In genomic region chr7:81183326-81183725, GRCh38 we compare ENCODE assay signal across 25 cellular contexts.
DNase-seq lines count a peak whose midpoint lies in the region; ATAC-seq and TF ChIP-seq lines count a peak whose summit lies in the region.
"Had no signal": no experiment of that assay in that cellular context is flagged by ENCODE, and none has a peak within 500 bp of the region (broad histone marks: within the 10 kb centered on the region; RNA-seq: fewer than 3 reads in every experiment).

No MANE protein-coding gene starts in this region.

- H3K4me3 ChIP-seq in ACC112 (ENCODE audit: low read depth, low read length) (no peak overlapping the region), Panc1 (ENCODE audit: low read depth in 2 of 2, low read length in 2 of 2) (no peak overlapping the region)
- H3K4me3 ChIP-seq: BLaER1, PC-9, SK-N-MC had no signal

- peak overlapping the region; percentile 28 for H2AFZ ChIP-seq in ACC112 (ENCODE audit: low read length, unreplicated experiment)
- H2AFZ ChIP-seq: PC-9 had no signal

- H3K9me3 ChIP-seq in Panc1 (ENCODE audit: control insufficient read depth, insufficient read depth, low read depth, low read length) = no peaks in the 10 kb centered on the region
- H3K9me3 ChIP-seq: BLaER1 had no signal

- no TSS peak for BruUV-seq in Panc1 (replicated peaks; lab: Mats Ljungman, UMichigan)

- CTCF ChIA-PET in Panc1 (lab: Charles Lee) = no interaction called here

- POLR2A ChIA-PET in Panc1 (lab: Charles Lee) = no interaction called here

- in situ Hi-C loops in Panc1 (cut with HindIII; ENCODE audit: low pct_unique_long_range_greater_than_20kb, low sequenced_read_pairs) = no loop called here

- H3K27me3 ChIP-seq in ACC112 (ENCODE audit: insufficient read depth, low read length) (no peaks in the 10 kb centered on the region), Panc1 (ENCODE audit: control insufficient read depth, insufficient read depth, low read length) (no peaks in the 10 kb centered on the region)
- H3K27me3 ChIP-seq: BLaER1 had no signal

- DNase-seq in NCI-H1436 treated with DMSO at 0.1 percent for 48 hours (lab: John Stamatoyannopoulos, UW) = peak; percentile 34
- no peak for DNase-seq in NCI-H1436 (lab: John Stamatoyannopoulos, UW)
- DNase-seq in Panc1 (ENCODE audit: low read depth, low spot score) = no peak
- no peak for DNase-seq in left ventricle myocardium superior
- no peak for DNase-seq in omental fat pad (ENCODE audit: low spot score)
- no peak for DNase-seq in ecto neural progenitor cell (ENCODE audit: low spot score)
- DNase-seq: 8988T; CD4-positive, CD25-positive, alpha-beta regulatory T cell; DMS153; DND-41; Karpas-422; NCI-H1092; NCI-H1694 treated with DMSO at 0.1 percent for 48 hours; NCI-H2171 treated with DMSO at 0.1 percent for 48 hours; NCI-H345; NCI-H510A treated with DMSO at 0.1 percent for 48 hours; NCI-H748 treated with DMSO at 0.1 percent for 48 hours; PC-9; RPMI8226; SIG-M5 had no signal

- H3K27ac ChIP-seq in ACC112 (ENCODE audit: low read depth, low read length) = no peak overlapping the region
- peak overlapping the region; percentile 55; the same call in 1 of the 2 replicates for H3K27ac ChIP-seq in Panc1 (ENCODE audit: low read length)
- H3K27ac ChIP-seq: BLaER1, HL-60, PC-9, SK-N-MC had no signal

- ATAC-seq in Panc1 (no peak), left ventricle myocardium superior (peak; percentile 95), omental fat pad (ENCODE audit: low FRiP score) (no peak), HG03521 (IDR thresholded peaks at IDR 0.05; ENCODE audit: unreplicated experiment) (no peak)

- H3K79me2 ChIP-seq in ACC112 (ENCODE audit: control insufficient read depth, insufficient read depth, low read length, unreplicated experiment) = no peaks in the 10 kb centered on the region

- H3K36me3 ChIP-seq in ACC112 (ENCODE audit: insufficient read depth, low read length) (no peaks in the 10 kb centered on the region), Panc1 (ENCODE audit: control insufficient read depth, insufficient read depth, low read length) (no peaks in the 10 kb centered on the region)
- H3K36me3 ChIP-seq: BLaER1 had no signal

- H3K4me1 ChIP-seq in ACC112 (ENCODE audit: control insufficient read depth, insufficient read depth, low read length, unreplicated experiment) (peaks cover 12% of the 10 kb centered on the region), Panc1 (ENCODE audit: control insufficient read depth, insufficient read depth, low read length) (no peaks in the 10 kb centered on the region)
- H3K4me1 ChIP-seq: BLaER1 had no signal

- no peak for TF ChIP-seq CTCF in Panc1 (IDR thresholded peaks at IDR 0.05)
- TF ChIP-seq CTCF in omental fat pad (IDR thresholded peaks at IDR 0.05) = no peak

- intact Hi-C loops in Panc1 (cut with micrococcal nuclease; ENCODE audit: unreplicated experiment) (no loop called here), left ventricle myocardium superior (cut with micrococcal nuclease) (no loop called here)
